ENCODE assay signal across 8 cellular contexts in genomic region chr2:233974530-233975071, GRCh38. TPM values are rescaled to one million over a fixed set of nuclear protein-coding genes. Genes with fewer than 3 reads are reported as not detected.
DNase-seq lines count a peak whose midpoint lies in the region; ATAC-seq and TF ChIP-seq lines count a peak whose summit lies in the region.

No MANE protein-coding gene starts in this region.

- no peak for TF ChIP-seq POLR2A in NB4 (IDR thresholded peaks at IDR 0.05; ENCODE audit: extremely low read depth, insufficient read length)

- ATAC-seq in GM18870 (IDR thresholded peaks at IDR 0.05; ENCODE audit: unreplicated experiment) (no peak), HG02759 (IDR thresholded peaks at IDR 0.05; ENCODE audit: unreplicated experiment) (no peak)

- DNase-seq in DMS53 treated with DMSO at 0.1 percent for 48 hours (lab: John Stamatoyannopoulos, UW; ENCODE audit: unreplicated experiment) (peak; percentile 76), NB4 (ENCODE audit: low read depth) (peak; percentile 72), brain pericyte (ENCODE audit: low read depth, low spot score) (peak; percentile 79), mucosa of gallbladder (ENCODE audit: low spot score) (peak; percentile 75), NCI-H82 treated with DMSO at 0.1 percent for 48 hours (lab: John Stamatoyannopoulos, UW; ENCODE audit: unreplicated experiment) (no peak), SKM-1 (lab: John Stamatoyannopoulos, UW; ENCODE audit: unreplicated experiment) (no peak)

- no peak overlapping the region for H3K4me3 ChIP-seq in NB4 (ENCODE audit: low read depth, low read length)

- TF ChIP-seq CTCF in NB4 (IDR thresholded peaks at IDR 0.05; ENCODE audit: low read depth, low read length): no peak

RNA-seq across cellular contexts. Expression of gene TRPM8, which starts 57.4 kb away (rescaled TPM):
- total RNA-seq in mucosa of gallbladder: 0.12 TPM

Comparison
In these comparisons a context has a peak if more than half of its experiments do, and no peak if none do; other contexts are left out.
1. DNase-seq: peak in DMS53 treated with DMSO at 0.1 percent for 48 hours (single experiment), NB4 (single experiment), brain pericyte (single experiment) and mucosa of gallbladder (single experiment); none in NCI-H82 treated with DMSO at 0.1 percent for 48 hours (single experiment) and SKM-1 (single experiment).